1 cellular context compared by ENCODE assay signal in the genomic region with DNA sequence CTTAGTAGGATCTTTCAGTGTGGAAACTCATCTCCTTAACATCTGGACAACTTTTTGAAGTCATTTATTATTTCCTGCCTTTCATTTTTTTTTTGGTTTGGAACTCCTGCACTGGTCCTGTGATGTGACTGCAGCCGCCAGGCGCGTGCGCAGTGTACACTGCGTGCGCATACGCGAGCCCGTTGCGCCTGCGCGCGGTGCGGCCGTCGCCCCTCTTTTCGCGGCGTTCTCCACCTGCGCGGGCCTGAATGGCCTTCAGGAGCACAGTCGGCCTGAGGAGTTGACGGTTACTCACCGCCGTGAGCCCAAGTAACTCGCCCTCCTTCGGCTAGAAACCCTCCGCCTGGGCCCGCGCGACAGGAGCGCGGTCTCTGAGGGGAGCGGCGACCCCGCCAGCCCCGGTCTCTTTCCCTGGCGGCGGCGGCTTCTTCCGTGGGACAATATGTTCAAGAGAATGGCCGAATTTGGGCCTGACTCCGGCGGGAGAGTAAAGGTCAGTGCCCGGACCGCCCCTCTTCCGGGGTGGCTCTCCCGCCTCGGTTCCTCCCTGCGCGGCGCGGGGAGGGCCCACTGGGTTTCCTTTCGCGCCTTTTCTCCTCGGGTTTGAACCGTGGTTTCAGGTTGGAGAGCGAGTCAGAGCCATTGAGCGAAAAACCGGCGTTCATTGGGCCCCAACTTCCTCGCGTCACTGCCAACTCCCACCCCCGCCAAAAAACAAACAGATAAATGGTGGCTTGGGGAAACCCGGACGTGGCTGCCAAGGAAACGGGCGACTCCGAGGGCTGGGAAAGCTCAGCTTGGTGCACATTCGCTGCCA.
TF ChIP-seq lines count a peak whose summit lies in the region.

A gene (plus strand): TSS at position 213 of the 817 bp plus-strand sequence. CDS start 230 bp downstream, at position 443.

TF ChIP-seq in GM23338, 12 proteins besides CTCF, POLR2A, EP300 and RAD21 (continued from another document):
- no peak for TF ChIP-seq STAT1 (IDR thresholded peaks at IDR 0.05; ENCODE audit: unreplicated experiment)
